Comparison of ENCODE assay signal across 1 cellular context in the genomic region with DNA sequence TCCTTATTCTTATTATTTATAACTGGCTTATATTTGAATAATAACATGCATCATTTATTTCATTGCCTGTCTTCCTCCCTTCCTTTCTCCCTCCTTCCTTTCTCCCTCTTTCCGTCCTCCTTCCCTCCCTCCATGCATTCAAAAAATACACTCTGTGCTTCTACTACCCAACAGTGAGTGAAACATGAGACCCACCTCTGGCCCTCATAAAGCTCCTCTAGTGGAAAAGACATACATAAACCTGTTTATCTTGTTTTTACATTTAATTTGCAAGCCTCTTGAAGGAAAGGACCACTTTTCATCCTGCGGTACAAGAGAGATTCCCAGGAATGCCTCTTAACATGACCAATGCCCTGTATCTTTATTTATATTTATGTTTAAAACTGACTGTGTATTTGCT.
TF ChIP-seq lines count a peak whose summit lies in the region.

No MANE protein-coding gene starts in this region.

TF ChIP-seq in WTC11, 78 proteins besides CTCF, POLR2A, EP300 and RAD21 (continued from another document):
- TF ChIP-seq, protein P1, sequence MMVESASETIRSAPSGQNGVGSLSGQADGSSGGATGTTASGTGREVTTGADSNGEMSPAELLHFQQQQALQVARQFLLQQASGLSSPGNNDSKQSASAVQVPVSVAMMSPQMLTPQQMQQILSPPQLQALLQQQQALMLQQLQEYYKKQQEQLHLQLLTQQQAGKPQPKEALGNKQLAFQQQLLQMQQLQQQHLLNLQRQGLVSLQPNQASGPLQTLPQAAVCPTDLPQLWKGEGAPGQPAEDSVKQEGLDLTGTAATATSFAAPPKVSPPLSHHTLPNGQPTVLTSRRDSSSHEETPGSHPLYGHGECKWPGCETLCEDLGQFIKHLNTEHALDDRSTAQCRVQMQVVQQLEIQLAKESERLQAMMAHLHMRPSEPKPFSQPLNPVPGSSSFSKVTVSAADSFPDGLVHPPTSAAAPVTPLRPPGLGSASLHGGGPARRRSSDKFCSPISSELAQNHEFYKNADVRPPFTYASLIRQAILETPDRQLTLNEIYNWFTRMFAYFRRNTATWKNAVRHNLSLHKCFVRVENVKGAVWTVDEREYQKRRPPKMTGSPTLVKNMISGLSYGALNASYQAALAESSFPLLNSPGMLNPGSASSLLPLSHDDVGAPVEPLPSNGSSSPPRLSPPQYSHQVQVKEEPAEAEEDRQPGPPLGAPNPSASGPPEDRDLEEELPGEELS (CRISPR knock-in tag; IDR thresholded peaks at IDR 0.05) = no peak
- no peak for TF ChIP-seq NR1H2 (CRISPR knock-in tag; IDR thresholded peaks at IDR 0.05)
- TF ChIP-seq TP53 (CRISPR knock-in tag; IDR thresholded peaks at IDR 0.05) = no peak
- TF ChIP-seq, protein P2, sequence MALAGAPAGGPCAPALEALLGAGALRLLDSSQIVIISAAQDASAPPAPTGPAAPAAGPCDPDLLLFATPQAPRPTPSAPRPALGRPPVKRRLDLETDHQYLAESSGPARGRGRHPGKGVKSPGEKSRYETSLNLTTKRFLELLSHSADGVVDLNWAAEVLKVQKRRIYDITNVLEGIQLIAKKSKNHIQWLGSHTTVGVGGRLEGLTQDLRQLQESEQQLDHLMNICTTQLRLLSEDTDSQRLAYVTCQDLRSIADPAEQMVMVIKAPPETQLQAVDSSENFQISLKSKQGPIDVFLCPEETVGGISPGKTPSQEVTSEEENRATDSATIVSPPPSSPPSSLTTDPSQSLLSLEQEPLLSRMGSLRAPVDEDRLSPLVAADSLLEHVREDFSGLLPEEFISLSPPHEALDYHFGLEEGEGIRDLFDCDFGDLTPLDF (CRISPR knock-in tag; IDR thresholded peaks at IDR 0.05) = no peak
TF ChIP-seq in WTC11: peak in this region for 0.
